Comparison of ENCODE assay signal across 7 cellular contexts in genomic region chr7:123534383-123535260, GRCh38.
DNase-seq lines count a peak whose midpoint lies in the region; ATAC-seq and FAIRE-seq lines count a peak whose summit lies in the region.

Gene IQUB (minus strand): TSS chr7:123534595. CDS start chr7:123512340, 22,255 bp downstream.

- peak; percentile 96 for FAIRE-seq in GM18507 (lab: Jason Lieb, UNC)

- ATAC-seq in HG02973 (IDR thresholded peaks at IDR 0.05; ENCODE audit: unreplicated experiment), result peak; percentile 78

- DNase-seq in GM18507 (ENCODE audit: extremely low spot score, insufficient read length, low read depth), result peak; percentile 92
- peak; percentile 98 for DNase-seq in NCI-H2029 (lab: John Stamatoyannopoulos, UW)
- peak; percentile 99 for DNase-seq in T-helper 9 cell
- peak; percentile 98 for DNase-seq in astrocyte of the hippocampus (ENCODE audit: low read depth, low spot score)
- DNase-seq in hippocampal formation (lab: John Stamatoyannopoulos, UW), result peak; percentile 98
- peak; percentile 92 for DNase-seq in retina

Comparison
In these comparisons a context has a peak if more than half of its experiments do, and no peak if none do; other contexts are left out.
1. Peak in every context shown above with its lines: DNase-seq and ATAC-seq.